ENCODE assay signal across 1 cellular context in the genomic region with DNA sequence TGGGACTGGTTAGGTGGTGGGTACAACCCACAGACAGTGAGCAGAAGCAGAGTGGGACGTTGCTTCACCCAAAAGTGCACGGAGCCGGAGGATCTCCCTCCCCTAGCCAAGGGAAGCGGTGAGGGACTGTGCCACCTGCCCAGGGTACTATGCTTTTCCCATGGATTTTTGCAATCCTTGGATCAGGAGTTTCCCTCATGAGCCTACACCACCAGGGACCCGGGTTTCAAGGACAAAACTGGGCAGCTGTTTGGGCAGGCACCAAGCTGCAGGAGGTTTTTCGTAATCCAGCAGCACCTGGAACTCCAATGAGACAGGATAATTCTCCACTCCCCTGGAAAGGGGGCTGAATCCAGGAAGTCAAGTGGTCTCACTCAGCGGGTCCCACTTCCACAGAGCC.
TF ChIP-seq lines count a peak whose summit lies in the region.

No MANE protein-coding gene starts in this region.

TF ChIP-seq in GM23338, 12 proteins besides CTCF, POLR2A, EP300 and RAD21 (continued from another document):
- TF ChIP-seq POLR2AphosphoS5 (IDR thresholded peaks at IDR 0.05; ENCODE audit: low read depth) (no peak), STAT1 (IDR thresholded peaks at IDR 0.05; ENCODE audit: unreplicated experiment) (no peak), EZH2 (IDR thresholded peaks at IDR 0.05; ENCODE audit: low read depth, unreplicated experiment) (no peak), ZNF114 (CRISPR knock-in tag; IDR thresholded peaks at IDR 0.05) (no peak), ZNF331 (CRISPR knock-in tag; IDR thresholded peaks at IDR 0.05; ENCODE audit: low read depth) (no peak), NANOG (IDR thresholded peaks at IDR 0.05; ENCODE audit: borderline replicate concordance) (no peak), EZH2phosphoT487 (IDR thresholded peaks at IDR 0.05; ENCODE audit: unreplicated experiment) (no peak)
- TF ChIP-seq, protein P1, sequence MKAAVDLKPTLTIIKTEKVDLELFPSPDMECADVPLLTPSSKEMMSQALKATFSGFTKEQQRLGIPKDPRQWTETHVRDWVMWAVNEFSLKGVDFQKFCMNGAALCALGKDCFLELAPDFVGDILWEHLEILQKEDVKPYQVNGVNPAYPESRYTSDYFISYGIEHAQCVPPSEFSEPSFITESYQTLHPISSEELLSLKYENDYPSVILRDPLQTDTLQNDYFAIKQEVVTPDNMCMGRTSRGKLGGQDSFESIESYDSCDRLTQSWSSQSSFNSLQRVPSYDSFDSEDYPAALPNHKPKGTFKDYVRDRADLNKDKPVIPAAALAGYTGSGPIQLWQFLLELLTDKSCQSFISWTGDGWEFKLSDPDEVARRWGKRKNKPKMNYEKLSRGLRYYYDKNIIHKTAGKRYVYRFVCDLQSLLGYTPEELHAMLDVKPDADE (IDR thresholded peaks at IDR 0.05), result no peak
